Comparison of ENCODE assay signal across 17 cellular contexts in genomic region chr9:133850161-133850560, GRCh38.
"Had no signal": no experiment of that assay in that cellular context is flagged by ENCODE, and none has a peak within 500 bp of the region (broad histone marks: within the 10 kb centered on the region; RNA-seq: fewer than 3 reads in every experiment).

No MANE protein-coding gene starts in this region.

- H3K9me3 Mint-ChIP-seq: natural killer cell treated with Interleukin-12 subunit alpha and Interleukin-12 subunit beta and Interleukin-15 and Interleukin-18, amount 100 ng/mL, for 72 hours had no signal

- H3K4me3 ChIP-seq: heart right ventricle, lower lobe of right lung, psoas muscle, suprapubic skin, thyroid gland, upper lobe of left lung, uterus had no signal

- H3K4me1 ChIP-seq: psoas muscle, uterus had no signal

- H3K9me3 ChIP-seq: heart right ventricle, lower lobe of right lung, psoas muscle, suprapubic skin, thyroid gland, upper lobe of left lung, uterus had no signal

- H3K27ac ChIP-seq: heart right ventricle, lower lobe of right lung, psoas muscle, suprapubic skin, upper lobe of left lung, uterus had no signal

- H3K27me3 ChIP-seq: heart right ventricle, suprapubic skin, thyroid gland, upper lobe of left lung, uterus had no signal

- H3K27ac Mint-ChIP-seq: natural killer cell treated with Interleukin-12 subunit alpha and Interleukin-12 subunit beta and Interleukin-15 and Interleukin-18, amount 100 ng/mL, for 72 hours had no signal

- DNase-seq: effector memory CD4-positive, alpha-beta T cell; heart right ventricle; hypothalamus; kidney glomerular epithelial cell; lower lobe of right lung; mesenchymal stem cell; midbrain; psoas muscle; retina; small intestine; stimulated activated CD4-positive, alpha-beta T cell treated with anti-CD3 and anti-CD28 coated beads, Interleukin-12 subunit alpha, Interleukin-12 subunit beta, amount 100 ng/mL, for 4 hours; stimulated activated naive CD8-positive, alpha-beta T cell treated with anti-CD3 and anti-CD28 coated beads, Interleukin-15, Interleukin-2, amounts not matched to agents 100 U/mL and 50 U/mL, for 24 hours; upper lobe of left lung; uterus had no signal

- H3K36me3 ChIP-seq: heart right ventricle, lower lobe of right lung, suprapubic skin, thyroid gland, upper lobe of left lung, uterus had no signal

- H3K27me3 Mint-ChIP-seq: natural killer cell treated with Interleukin-12 subunit alpha and Interleukin-12 subunit beta and Interleukin-15 and Interleukin-18, amount 100 ng/mL, for 72 hours had no signal

- H3K36me3 Mint-ChIP-seq: natural killer cell treated with Interleukin-12 subunit alpha and Interleukin-12 subunit beta and Interleukin-15 and Interleukin-18, amount 100 ng/mL, for 72 hours had no signal

- H3K4me3 Mint-ChIP-seq: natural killer cell treated with Interleukin-12 subunit alpha and Interleukin-12 subunit beta and Interleukin-15 and Interleukin-18, amount 100 ng/mL, for 72 hours had no signal
